In genomic region chr7:30074422-30075030, GRCh38 we compare ENCODE assay signal across 8 cellular contexts. TPM values are rescaled to one million over a fixed set of nuclear protein-coding genes. Genes with fewer than 3 reads are reported as not detected.
DNase-seq lines count a peak whose midpoint lies in the region; TF ChIP-seq lines count a peak whose summit lies in the region.

No MANE protein-coding gene starts in this region.

- no peak overlapping the region for H3K9ac ChIP-seq in H9 (ENCODE audit: extremely low read depth, insufficient read length, low read length)

- H3K79me1 ChIP-seq in H9 (ENCODE audit: insufficient read depth, low read depth, low read length, poor library complexity, severe bottlenecking), result no peaks in the 10 kb centered on the region

- no peaks in the 10 kb centered on the region for H3K27me3 ChIP-seq in H9 (ENCODE audit: insufficient read depth, low read length)
- H3K27me3 ChIP-seq in dorsolateral prefrontal cortex, result no peaks in the 10 kb centered on the region

- H3K14ac ChIP-seq in H9 (ENCODE audit: insufficient read depth, low read length), result no peak overlapping the region

- H3K4me3 ChIP-seq in dorsolateral prefrontal cortex, result no peak overlapping the region

- H3K23me2 ChIP-seq in H9 (ENCODE audit: insufficient read length, low read depth, low read length, poor library complexity, severe bottlenecking), result no peaks in the 10 kb centered on the region

- intact Hi-C loops in dorsolateral prefrontal cortex (cut with DNase I), result no loop called here

- no peak overlapping the region for H3T11ph ChIP-seq in H9 (ENCODE audit: low read length)

- H3K18ac ChIP-seq in H9 (ENCODE audit: insufficient read length, low read depth, low read length), result no peak overlapping the region

- H3K27ac ChIP-seq in C4-2B (no peak overlapping the region), H9 (ENCODE audit: insufficient read length, low read depth, low read length) (no peak overlapping the region), dorsolateral prefrontal cortex (no peak overlapping the region)

- H3K9me3 Mint-ChIP-seq in H9, result no peaks in the 10 kb centered on the region

- H3K27me3 Mint-ChIP-seq in H9 (ENCODE audit: low read depth), result no peaks in the 10 kb centered on the region

- H3K4me2 ChIP-seq in H9 (ENCODE audit: insufficient read depth, insufficient read length, low read length), result no peak overlapping the region

- H3K79me2 ChIP-seq in H9 (ENCODE audit: insufficient read depth, low read length), result no peaks in the 10 kb centered on the region

- DNase-seq in H9 (no peak), NCI-H82 (lab: John Stamatoyannopoulos, UW) (peak; percentile 77), dorsolateral prefrontal cortex (no peak), pulmonary artery endothelial cell (ENCODE audit: low read depth, low spot score) (peak; percentile 15)
- no peak for DNase-seq in activated CD4-positive, alpha-beta T cell treated with anti-CD3 and anti-CD28 coated beads for 48 hours
- no peak for DNase-seq in activated CD4-positive, CD25-positive, alpha-beta regulatory T cell treated with anti-CD3 and anti-CD28 coated beads, Interleukin-2, amount 50 U/mL, for 72 hours
- no peak for DNase-seq in stimulated activated CD8-positive, alpha-beta memory T cell treated with anti-CD3 and anti-CD28 coated beads, Interleukin-4, amount 100 ng/mL, for 48 hours

- no peak overlapping the region for H3K4ac ChIP-seq in H9 (ENCODE audit: low read depth, low read length)

- no peak overlapping the region for H3K27ac Mint-ChIP-seq in H9

- H2AFZ ChIP-seq in H9 (ENCODE audit: low read length), result no peak overlapping the region

- no peaks in the 10 kb centered on the region for H3K9me3 ChIP-seq in H9 (ENCODE audit: control insufficient read depth, low read depth, low read length)

- H3K56ac ChIP-seq in H9 (ENCODE audit: insufficient read length, low read depth, low read length), result no peak overlapping the region

- H2BK20ac ChIP-seq in H9 (ENCODE audit: low read depth, low read length, poor library complexity, severe bottlenecking), result no peak overlapping the region

- no peak overlapping the region for H2BK15ac ChIP-seq in H9 (ENCODE audit: low read depth, low read length)

- H2BK5ac ChIP-seq in H9 (ENCODE audit: insufficient read length, low read length), result no peak overlapping the region

- no peaks in the 10 kb centered on the region for H3K4me1 ChIP-seq in H9 (ENCODE audit: insufficient read depth, low read length)

- peaks cover 4 to 9% of the 10 kb centered on the region in 2 experiments; a peak in 3 of 4 replicates for H3K4me1 Mint-ChIP-seq in H9

- TF ChIP-seq CTCF in C4-2B (conservative IDR thresholded peaks at IDR 0.05) (peak; percentile 79), H9 (conservative IDR thresholded peaks at IDR 0.05) (peak; percentile 63), dorsolateral prefrontal cortex (IDR thresholded peaks at IDR 0.05 in 54 of 56, conservative IDR thresholded peaks at IDR 0.05 in 2 of 56; ENCODE audit: low read depth in 1 of 56, partially characterized antibody in 56 of 56) (peak in 55 of 56 donors; percentile 15 to 70 (median 46))

- no peaks in the 10 kb centered on the region for H4K20me1 ChIP-seq in H9 (ENCODE audit: control insufficient read depth, insufficient read depth, insufficient read length)

- H2BK12ac ChIP-seq in H9 (ENCODE audit: insufficient read length, low read depth, low read length), result no peak overlapping the region

- H4K5ac ChIP-seq in H9 (ENCODE audit: insufficient read length, low read depth, low read length), result no peak overlapping the region

- H3K36me3 Mint-ChIP-seq in H9 (ENCODE audit: insufficient read depth in 1 of 3, low read depth in 3 of 3), result peaks cover 7 to 22% (median 22%) of the 10 kb centered on the region in 3 experiments

- no peak overlapping the region for H2BK120ac ChIP-seq in H9 (ENCODE audit: low read depth, low read length, poor library complexity, severe bottlenecking)

- H3K4me3 Mint-ChIP-seq in H9, result no peak overlapping the region

- no peak overlapping the region for H3K23ac ChIP-seq in H9 (ENCODE audit: insufficient read length, low read depth, low read length)

- no CpG with 5 or more reads among the region's 1 CpG for WGBS in H9 (ENCODE audit: extremely low coverage, insufficient read length, low lambda C conversion rate)

- no peak overlapping the region for H4K8ac ChIP-seq in H9 (replicated peaks; ENCODE audit: insufficient read length, low read depth, low read length)

- H4K91ac ChIP-seq in H9 (ENCODE audit: insufficient read length, low read depth, low read length), result no peak overlapping the region

- no peak overlapping the region for H2AK5ac ChIP-seq in H9 (ENCODE audit: insufficient read length, low read length)

RNA-seq across cellular contexts. Expression of gene PLEKHA8, which starts 46.3 kb away (rescaled TPM):
- total RNA-seq in H9 (2021) (37.0 and 40.5 TPM in 2 replicates), dorsolateral prefrontal cortex (10 to 100 TPM; 11.8 to 29.6 (median 17.7) TPM), pulmonary artery endothelial cell (12.7 and 16.5 TPM in 2 replicates)

RNA-seq across cellular contexts. Expression of gene FKBP14, which starts 48.0 kb away (rescaled TPM):
- total RNA-seq in H9 (2021), result 10.1 and 11.5 TPM in 2 replicates
- 10 to 100 TPM in 102 of 120 experiments, 1 to 10 TPM in 18; 7.0 to 20.9 (median 12.4) TPM for total RNA-seq in dorsolateral prefrontal cortex
- 22.4 and 23.3 TPM in 2 replicates for total RNA-seq in pulmonary artery endothelial cell

Comparison
In these comparisons a context has a peak if more than half of its experiments do, and no peak if none do; other contexts are left out.
1. DNase-seq: peak in NCI-H82 (single experiment) and pulmonary artery endothelial cell (single experiment); none in H9 (single experiment), dorsolateral prefrontal cortex (0 of 10), activated CD4-positive, alpha-beta T cell treated with anti-CD3 and anti-CD28 coated beads for 48 hours (single experiment), activated CD4-positive, CD25-positive, alpha-beta regulatory T cell treated with anti-CD3 and anti-CD28 coated beads, Interleukin-2, amount 50 U/mL, for 72 hours (single experiment) and stimulated activated CD8-positive, alpha-beta memory T cell treated with anti-CD3 and anti-CD28 coated beads, Interleukin-4, amount 100 ng/mL, for 48 hours (single experiment).
2. Peak in every context shown above with its lines, with median percentiles within 50 percentile points of each other: CTCF ChIP-seq.